9 cellular contexts compared by ENCODE assay signal in the genomic region with DNA sequence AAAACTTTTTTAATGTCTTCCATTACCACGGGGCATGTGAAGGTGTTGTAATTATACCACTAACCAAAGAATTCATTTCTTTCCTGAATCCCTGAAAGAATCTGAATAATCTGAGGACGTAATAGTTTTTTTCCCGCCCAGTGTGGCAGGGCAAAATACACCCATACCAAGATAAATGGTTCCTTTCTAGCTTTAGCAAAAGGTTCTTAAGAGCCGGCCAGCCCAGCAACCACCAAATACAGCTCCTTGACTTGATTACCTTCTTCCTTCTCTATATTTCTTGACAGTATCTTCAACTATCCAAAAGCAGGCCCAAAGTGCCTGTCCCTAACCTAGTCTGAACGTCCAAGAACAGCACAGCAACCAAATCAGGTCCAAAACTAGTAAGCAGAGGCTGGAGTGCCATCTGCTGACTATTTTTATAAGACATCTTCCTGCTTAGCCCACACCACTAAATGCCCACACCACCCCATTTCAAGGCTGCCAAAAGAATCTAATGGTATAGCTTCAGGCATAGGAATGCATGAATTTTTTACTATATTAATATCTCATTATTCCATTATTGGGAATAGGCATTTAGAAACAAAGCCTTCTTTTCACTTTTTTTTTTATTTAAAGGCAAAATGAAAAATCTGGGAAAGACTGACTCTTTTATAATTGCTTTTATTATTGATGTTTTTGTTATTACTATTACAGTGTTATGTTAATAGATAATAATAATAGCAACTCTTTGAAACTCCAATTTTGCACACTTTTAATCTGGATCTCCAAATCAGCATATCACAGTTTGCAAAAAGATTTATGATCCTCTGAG.
DNase-seq lines count a peak whose midpoint lies in the region; ATAC-seq and TF ChIP-seq lines count a peak whose summit lies in the region.
"Had no signal": no experiment of that assay in that cellular context is flagged by ENCODE, and none has a peak within 500 bp of the region (broad histone marks: within the 10 kb centered on the region; RNA-seq: fewer than 3 reads in every experiment).

No MANE protein-coding gene starts in this region.

- DNase-seq in NCI-H187 (lab: John Stamatoyannopoulos, UW) (peak; percentile 62 to 69), NCI-H187 treated with DMSO at 0.1 percent for 48 hours (lab: John Stamatoyannopoulos, UW) (no peak), SJSA1 (ENCODE audit: low read depth in 1 of 2, low spot score in 2 of 2) (peak; percentile 46 to 53), fibroblast of pulmonary artery (ENCODE audit: low read depth) (peak; percentile 86), non-pigmented ciliary epithelial cell (ENCODE audit: low read depth) (peak; percentile 17)
- no peak for DNase-seq in stimulated activated naive CD4-positive, alpha-beta T cell (lab: John Stamatoyannopoulos, UW)

- no peaks in the 10 kb centered on the region for H4K20me1 ChIP-seq in Loucy (ENCODE audit: insufficient read depth, low read length, poor library complexity, severe bottlenecking)
- H4K20me1 ChIP-seq: BLaER1 had no signal

- no peak overlapping the region for H3K9ac ChIP-seq in Loucy (ENCODE audit: low read depth, low read length, poor library complexity, severe bottlenecking)
- H3K9ac ChIP-seq: BLaER1 had no signal

- no peaks in the 10 kb centered on the region for H3F3A ChIP-seq in Loucy (ENCODE audit: low read depth)

- H3K4me1 ChIP-seq in Loucy (ENCODE audit: insufficient read depth, low read length, poor library complexity, severe bottlenecking) (no peaks in the 10 kb centered on the region), SJSA1 (replicated peaks) (no peaks in the 10 kb centered on the region; the same call in 1 of the 2 replicates)

- ATAC-seq in HG02852 (IDR thresholded peaks at IDR 0.05; ENCODE audit: unreplicated experiment): no peak

- H3K9me2 ChIP-seq in Loucy (replicated peaks; ENCODE audit: low read depth, low read length): no peaks in the 10 kb centered on the region

- no peaks in the 10 kb centered on the region for H3K79me2 ChIP-seq in Loucy (ENCODE audit: insufficient read depth, low read length)

- no peak overlapping the region for H2AFZ ChIP-seq in Loucy (ENCODE audit: low read length)

- H3K27me3 ChIP-seq in Loucy (ENCODE audit: insufficient read depth, low read length, poor library complexity, severe bottlenecking): no peaks in the 10 kb centered on the region
- peaks cover 6% of the 10 kb centered on the region for H3K27me3 ChIP-seq in SJSA1 (replicated peaks)

- H3K36me3 ChIP-seq in Loucy (ENCODE audit: insufficient read depth, low read length) (no peaks in the 10 kb centered on the region), SJSA1 (no peaks in the 10 kb centered on the region)
- H3K36me3 ChIP-seq: BLaER1 had no signal

- H3K4me2 ChIP-seq in Loucy (ENCODE audit: low read depth, low read length, poor library complexity, severe bottlenecking): no peak overlapping the region
- H3K4me2 ChIP-seq: BLaER1 had no signal

- H3K4me3 ChIP-seq in Loucy (ENCODE audit: low read length, poor library complexity, severe bottlenecking): no peak overlapping the region
- no peak overlapping the region for H3K4me3 ChIP-seq in SJSA1
- no peak overlapping the region for H3K4me3 ChIP-seq in fibroblast of pulmonary artery (replicated peaks; ENCODE audit: low read depth, low read length)
- H3K4me3 ChIP-seq: BLaER1 had no signal

- no peaks in the 10 kb centered on the region for H3K9me3 ChIP-seq in Loucy (ENCODE audit: insufficient read depth, low read depth, low read length)
- H3K9me3 ChIP-seq in SJSA1 (replicated peaks): no peaks in the 10 kb centered on the region; the same call in 1 of the 2 replicates
- H3K9me3 ChIP-seq: BLaER1 had no signal

- peak; percentile 75 for TF ChIP-seq CTCF in Loucy (conservative IDR thresholded peaks at IDR 0.05; ENCODE audit: low read length)
- peak; percentile 69 for TF ChIP-seq CTCF in fibroblast of pulmonary artery (IDR thresholded peaks at IDR 0.05; ENCODE audit: low read length, missing control alignments)

- no peak overlapping the region for H3K27ac ChIP-seq in SJSA1
- H3K27ac ChIP-seq: BLaER1 had no signal

Comparison
In these comparisons a context has a peak if more than half of its experiments do, and no peak if none do; other contexts are left out.
1. DNase-seq: peak in NCI-H187 (2 of 2), SJSA1 (2 of 2), fibroblast of pulmonary artery (single experiment) and non-pigmented ciliary epithelial cell (single experiment); none in NCI-H187 treated with DMSO at 0.1 percent for 48 hours (single experiment) and stimulated activated naive CD4-positive, alpha-beta T cell (0 of 6).